ENCODE assay signal across 1 cellular context in genomic region chr19:48686103-48686502, GRCh38.
TF ChIP-seq lines count a peak whose summit lies in the region.

No MANE protein-coding gene starts in this region.

TF ChIP-seq in HepG2, 621 proteins besides CTCF, POLR2A, EP300 and RAD21 (continues in another document):
- TF ChIP-seq ZNF367 (CRISPR knock-in tag; IDR thresholded peaks at IDR 0.05; ENCODE audit: borderline replicate concordance) (no peak), PAXIP1 (CRISPR knock-in tag; conservative IDR thresholded peaks at IDR 0.05) (0 out of 2 replicates have a peak, but pooled peaks have one; percentile 12), PRMT3 (CRISPR knock-in tag; IDR thresholded peaks at IDR 0.05; ENCODE audit: borderline replicate concordance, low read depth) (no peak), ZNF770 (CRISPR knock-in tag; IDR thresholded peaks at IDR 0.05) (no peak; the same call in 1 of the 2 replicates), ZNF644 (CRISPR knock-in tag; IDR thresholded peaks at IDR 0.05; ENCODE audit: low read depth) (no peak), SP5 (CRISPR knock-in tag; IDR thresholded peaks at IDR 0.05; ENCODE audit: borderline replicate concordance, low read depth) (no peak), ARID3A (IDR thresholded peaks at IDR 0.05; ENCODE audit: low read depth, low read length) (peak; percentile 38), SOX5 (CRISPR knock-in tag; IDR thresholded peaks at IDR 0.05; ENCODE audit: borderline replicate concordance) (peak; percentile 79), SAP130 (CRISPR knock-in tag; IDR thresholded peaks at IDR 0.05; ENCODE audit: low read depth) (peak; percentile 7; the same call in 1 of the 2 replicates), SIN3A (IDR thresholded peaks at IDR 0.05; ENCODE audit: borderline replicate concordance, low read depth, low read length) (no peak), CEBPB (IDR thresholded peaks at IDR 0.05; ENCODE audit: borderline replicate concordance, low read depth, low read length) (peak; percentile 24; the same call in 1 of the 2 replicates), ELF1 (CRISPR knock-in tag; IDR thresholded peaks at IDR 0.05) (no peak), HOXA3 (CRISPR knock-in tag; IDR thresholded peaks at IDR 0.05) (no peak), HOXA9 (CRISPR knock-in tag; IDR thresholded peaks at IDR 0.05; ENCODE audit: borderline replicate concordance) (no peak), SOX13 (IDR thresholded peaks at IDR 0.05) (no peak), SOX13 (CRISPR knock-in tag; conservative IDR thresholded peaks at IDR 0.05 in 1 of 2, IDR thresholded peaks at IDR 0.05 in 1 of 2) (peak in 1 of 2 experiments; percentile 66; a peak in 1 of 4 replicates), ZHX2 (IDR thresholded peaks at IDR 0.05; ENCODE audit: low read depth) (no peak), ZHX2 (CRISPR knock-in tag; IDR thresholded peaks at IDR 0.05; ENCODE audit: borderline replicate concordance) (no peak), GPBP1L1 (CRISPR knock-in tag; IDR thresholded peaks at IDR 0.05) (no peak), LBX2 (CRISPR knock-in tag; IDR thresholded peaks at IDR 0.05; ENCODE audit: borderline replicate concordance) (no peak), ZFP41 (CRISPR knock-in tag; IDR thresholded peaks at IDR 0.05; ENCODE audit: borderline replicate concordance) (no peak), ATF3 (CRISPR knock-in tag; IDR thresholded peaks at IDR 0.05) (no peak), SNAPC5 (CRISPR knock-in tag; IDR thresholded peaks at IDR 0.05; ENCODE audit: borderline replicate concordance) (no peak), ZNF574 (CRISPR knock-in tag; IDR thresholded peaks at IDR 0.05) (no peak), TBX3 (IDR thresholded peaks at IDR 0.05; ENCODE audit: borderline replicate concordance) (no peak), RELA (CRISPR knock-in tag; IDR thresholded peaks at IDR 0.05) (no peak), ZSCAN20 (CRISPR knock-in tag; IDR thresholded peaks at IDR 0.05; ENCODE audit: borderline replicate concordance) (no peak), ZNF749 (CRISPR knock-in tag; IDR thresholded peaks at IDR 0.05; ENCODE audit: borderline replicate concordance) (no peak), RBM22 (optimal IDR thresholded peaks at IDR 0.05; ENCODE audit: low read length) (no peak), ATF4 (CRISPR knock-in tag; IDR thresholded peaks at IDR 0.05) (no peak), ZNF776 (CRISPR knock-in tag; IDR thresholded peaks at IDR 0.05) (no peak), ZNF496 (CRISPR knock-in tag; IDR thresholded peaks at IDR 0.05; ENCODE audit: insufficient replicate concordance) (no peak), TRIM22 (IDR thresholded peaks at IDR 0.05) (no peak), RBM39 (IDR thresholded peaks at IDR 0.05; ENCODE audit: low read depth, low read length, poor library complexity, severe bottlenecking) (no peak), POLR2AphosphoS5 (IDR thresholded peaks at IDR 0.05; ENCODE audit: low read depth, low read length) (no peak), LCORL (IDR thresholded peaks at IDR 0.05) (no peak), LCORL (CRISPR knock-in tag; IDR thresholded peaks at IDR 0.05) (peak; percentile 4; the same call in 1 of the 2 replicates), ZNF33B (CRISPR knock-in tag; IDR thresholded peaks at IDR 0.05) (no peak), PPARG (CRISPR knock-in tag; conservative IDR thresholded peaks at IDR 0.05) (0 out of 2 replicates have a peak, but pooled peaks have one; percentile 37), MZF1 (CRISPR knock-in tag; IDR thresholded peaks at IDR 0.05; ENCODE audit: borderline replicate concordance) (no peak), SMARCE1 (IDR thresholded peaks at IDR 0.05; ENCODE audit: borderline replicate concordance) (no peak)
